8 cellular contexts compared by ENCODE assay signal in the genomic region with DNA sequence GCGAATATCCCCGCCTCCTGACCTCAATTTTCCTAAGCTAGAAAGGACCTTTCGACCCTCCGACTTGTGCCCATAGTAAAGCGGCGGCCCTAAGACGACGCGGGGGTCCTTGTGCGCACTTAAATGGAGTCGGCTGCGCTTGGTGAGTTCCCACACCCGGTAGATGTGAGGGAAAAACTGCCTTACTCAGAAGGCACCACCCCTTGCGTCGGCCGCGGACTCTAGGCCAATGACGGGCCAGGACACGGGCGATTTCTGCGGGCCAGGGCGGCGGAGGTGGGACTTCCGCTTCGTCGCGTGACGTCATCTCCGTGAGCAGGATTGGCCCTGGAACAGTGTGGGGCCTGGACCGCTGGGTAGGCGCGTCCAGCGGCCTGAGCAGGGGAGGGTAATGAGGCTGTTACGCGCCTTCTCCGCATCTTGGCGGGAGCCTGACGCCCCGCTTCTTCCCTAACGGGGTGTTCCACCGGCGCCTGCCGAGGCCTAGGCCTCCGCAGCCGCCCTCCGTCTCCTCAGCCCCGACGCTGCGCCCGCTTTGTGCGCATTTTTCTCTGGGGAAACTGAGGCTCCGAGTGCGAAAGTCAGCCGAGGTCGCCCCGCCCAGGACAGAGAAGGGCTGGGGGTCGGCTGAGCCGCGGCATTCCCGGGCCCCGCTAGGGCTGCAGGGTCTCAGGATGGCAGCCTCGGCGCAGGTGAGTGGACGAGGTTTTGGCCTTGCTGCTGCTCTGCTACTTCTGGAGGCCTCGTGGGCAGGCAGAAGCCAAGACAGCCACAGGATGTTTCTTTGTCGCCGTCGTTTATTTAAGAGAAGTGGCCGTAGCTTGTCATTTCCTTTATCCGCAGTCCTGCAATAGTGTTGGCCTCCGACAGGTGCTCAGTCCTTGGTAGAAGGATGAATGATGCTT.
DNase-seq lines count a peak whose midpoint lies in the region; ATAC-seq lines count a peak whose summit lies in the region.

ZNF543 (plus strand) TSS at position 293 of the 905 bp plus-strand sequence; CDS start at position 675, 382 bp downstream.

- peak; percentile 98 for ATAC-seq in GM19035 (IDR thresholded peaks at IDR 0.05; ENCODE audit: unreplicated experiment)
- ATAC-seq in HG03342 (IDR thresholded peaks at IDR 0.05; ENCODE audit: unreplicated experiment) = peak; percentile 96
- ATAC-seq in activated CD4-positive, CD25-positive, alpha-beta regulatory T cell treated with anti-CD3 and anti-CD28 coated beads, Interleukin-2, amount 50 U/mL, for 24 hours = peak; percentile 99

- peak; percentile 99 for DNase-seq in AG20443 (ENCODE audit: low spot score)
- peak; percentile 93 to 97 for DNase-seq in NCI-H446 (lab: John Stamatoyannopoulos, UW)
- DNase-seq in cerebellar nuclear complex (lab: John Stamatoyannopoulos, UW) = peak; percentile 86 to 88
- peak; percentile 98 for DNase-seq in islet precursor cell
- DNase-seq in stimulated activated CD4-positive, alpha-beta T cell treated with anti-CD3 and anti-CD28 coated beads, Interleukin-12 subunit alpha, Interleukin-12 subunit beta, amount 100 ng/mL, for 4 hours = peak; percentile 91

Comparison
In these comparisons a context has a peak if more than half of its experiments do, and no peak if none do; other contexts are left out.
1. Peak in every context shown above with its lines: DNase-seq and ATAC-seq.